In genomic region chrX:71492086-71493065, GRCh38 we compare ENCODE assay signal across 8 cellular contexts. TPM values are rescaled to one million over a fixed set of nuclear protein-coding genes. Genes with fewer than 3 reads are reported as not detected.
DNase-seq lines count a peak whose midpoint lies in the region; ATAC-seq and TF ChIP-seq lines count a peak whose summit lies in the region.

No MANE protein-coding gene starts in this region.

- H3K27me3 Mint-ChIP-seq in naive thymus-derived CD4-positive, alpha-beta T cell: peaks cover 0 to 2% (median 0%) of the 10 kb centered on the region in 5 donors
- no peaks in the 10 kb centered on the region for H3K27me3 Mint-ChIP-seq in WTC11 (ENCODE audit: low read depth)

- DNase-seq in G401 (ENCODE audit: low spot score): peak; percentile 1
- DNase-seq in activated CD4-positive, alpha-beta T cell treated with anti-CD3 and anti-CD28 coated beads for 48 hours: peak; percentile 54
- DNase-seq in effector CD4-positive, alpha-beta T cell: peak; percentile 21
- peak; percentile 16 to 53 (median 43) for DNase-seq in naive thymus-derived CD4-positive, alpha-beta T cell
- peak; percentile 9 for DNase-seq in stromal cell of bone marrow (ENCODE audit: low read depth)
- DNase-seq in WTC11 (ENCODE audit: low spot score): no peak

- intact Hi-C loops in naive thymus-derived CD4-positive, alpha-beta T cell (cut with micrococcal nuclease): loop anchor here (1.0 to 2.0 kb wide), 3 partner anchors 22 to 126 kb away; partner anchors contain the start of gene TAF1 (in 1 of the 2)

- peak overlapping the region; percentile 68 for H3K4me3 ChIP-seq in naive thymus-derived CD4-positive, alpha-beta T cell (ENCODE audit: low read length)

- H3K36me3 Mint-ChIP-seq in naive thymus-derived CD4-positive, alpha-beta T cell: peaks cover 0 to 4% (median 0%) of the 10 kb centered on the region in 5 donors
- no peaks in the 10 kb centered on the region for H3K36me3 Mint-ChIP-seq in WTC11

- H3K4me1 ChIP-seq in naive thymus-derived CD4-positive, alpha-beta T cell (ENCODE audit: control insufficient read depth in 2 of 2, insufficient read depth in 2 of 2, low read length in 2 of 2): no peaks in the 10 kb centered on the region

- H3K4me1 Mint-ChIP-seq in naive thymus-derived CD4-positive, alpha-beta T cell: peaks cover 4 to 17% (median 11%) of the 10 kb centered on the region in 7 donors
- H3K4me1 Mint-ChIP-seq in WTC11: peaks cover 4% of the 10 kb centered on the region; the same call in 1 of the 2 replicates

- no peaks in the 10 kb centered on the region for H3K27me3 ChIP-seq in naive thymus-derived CD4-positive, alpha-beta T cell (ENCODE audit: control insufficient read depth in 2 of 2, insufficient read depth in 2 of 2, low read length in 2 of 2)

- CTCF ChIA-PET in naive thymus-derived CD4-positive, alpha-beta T cell (lab: Charles Lee): interaction anchor here (0.6 to 1.6 kb wide), 2 partner anchors 39 to 72 kb away, joined by 3 to 5 read pairs; no protein-coding TSS in a partner anchor
- CTCF ChIA-PET in WTC11 (lab: Charles Lee): interaction anchor here (0.6 kb wide), 1 partner anchor 15 kb away, joined by 4 read pairs; no protein-coding TSS in a partner anchor

- in situ Hi-C loops in G401 (cut with HindIII; ENCODE audit: low sequenced_read_pairs): no loop called here

- ATAC-seq in HG03139 (IDR thresholded peaks at IDR 0.05; ENCODE audit: unreplicated experiment) (peak; percentile 45), WTC11 (no peak), HG02840 (IDR thresholded peaks at IDR 0.05; ENCODE audit: low FRiP score, unreplicated experiment) (no peak)
- ATAC-seq in naive thymus-derived CD4-positive, alpha-beta T cell: peak; percentile 86

- no peak for TF ChIP-seq CTCF in WTC11 (IDR thresholded peaks at IDR 0.05)

- POLR2A ChIA-PET in naive thymus-derived CD4-positive, alpha-beta T cell (lab: Charles Lee): interaction anchor here (0.7 to 4.5 kb wide), 3 partner anchors 41 to 127 kb away, joined by 4 to 54 read pairs (median 4); partner anchors contain the start of gene OGT
- POLR2A ChIA-PET in WTC11 (lab: Charles Lee): no interaction called here

- peak overlapping the region; percentile 55 for H3K27ac ChIP-seq in naive thymus-derived CD4-positive, alpha-beta T cell (ENCODE audit: low read depth, low read length)

- peak overlapping the region in 8 of 9 donors; percentile 43 to 81 (median 56) for H3K27ac Mint-ChIP-seq in naive thymus-derived CD4-positive, alpha-beta T cell
- H3K27ac Mint-ChIP-seq in WTC11: no peak overlapping the region

- no peaks in the 10 kb centered on the region for H3K9me3 Mint-ChIP-seq in naive thymus-derived CD4-positive, alpha-beta T cell
- peaks cover 4% of the 10 kb centered on the region; the same call in 1 of the 2 replicates for H3K9me3 Mint-ChIP-seq in WTC11

- no peaks in the 10 kb centered on the region for H3K9me3 ChIP-seq in naive thymus-derived CD4-positive, alpha-beta T cell (ENCODE audit: control insufficient read depth in 2 of 3, low read length in 3 of 3)

- peak overlapping the region; percentile 79 to 88 (median 84) for H3K4me3 Mint-ChIP-seq in naive thymus-derived CD4-positive, alpha-beta T cell
- no peak overlapping the region for H3K4me3 Mint-ChIP-seq in WTC11

- H3K36me3 ChIP-seq in naive thymus-derived CD4-positive, alpha-beta T cell (ENCODE audit: control insufficient read depth in 2 of 3, insufficient read depth in 3 of 3, low read length in 3 of 3): no peaks in the 10 kb centered on the region

TF ChIP-seq in WTC11, 78 proteins besides CTCF, POLR2A, EP300 and RAD21:
- no peak for TF ChIP-seq AR (CRISPR knock-in tag; IDR thresholded peaks at IDR 0.05)
- TF ChIP-seq GRHL2 (CRISPR knock-in tag; IDR thresholded peaks at IDR 0.05; ENCODE audit: insufficient replicate concordance, severe bottlenecking): no peak
- no peak for TF ChIP-seq ZNF317 (CRISPR knock-in tag; IDR thresholded peaks at IDR 0.05; ENCODE audit: borderline replicate concordance, low read depth)
- no peak for TF ChIP-seq EMX1 (CRISPR knock-in tag; IDR thresholded peaks at IDR 0.05)
- TF ChIP-seq CREB1 (CRISPR knock-in tag; IDR thresholded peaks at IDR 0.05): no peak
- TF ChIP-seq NFATC4 (CRISPR knock-in tag; IDR thresholded peaks at IDR 0.05): no peak

RNA-seq across cellular contexts. Expression of gene OGT, which starts 40.5 kb away (rescaled TPM):
- 38.2 and 52.8 TPM in 2 replicates for total RNA-seq in G401 (2014; rRNA removed; shearing (Covaris generic))
- total RNA-seq in naive thymus-derived CD4-positive, alpha-beta T cell: 100 to 1,000 TPM; 313 to 520 (median 424) TPM
- polyA plus RNA-seq in naive thymus-derived CD4-positive, alpha-beta T cell: 10 to 100 TPM; 30.5 to 40.4 TPM
- 121 to 141 TPM (median 126 TPM) in 3 replicates for total RNA-seq in WTC11 (2021)

Comparison
In these comparisons a context has a peak if more than half of its experiments do, and no peak if none do; other contexts are left out.
1. ATAC-seq: peak in HG03139 (single experiment) and naive thymus-derived CD4-positive, alpha-beta T cell (single experiment); none in WTC11 (single experiment) and HG02840 (single experiment).